In genomic region chr20:37636212-37636975, GRCh38 we compare ENCODE assay signal across 1 cellular context.
TF ChIP-seq lines count a peak whose summit lies in the region.

No MANE protein-coding gene starts in this region.

TF ChIP-seq in HepG2, 621 proteins besides CTCF, POLR2A, EP300 and RAD21 (continued from another document and continues in another):
- TF ChIP-seq NFE2L1 (CRISPR knock-in tag; IDR thresholded peaks at IDR 0.05; ENCODE audit: borderline replicate concordance) (no peak), ZNF800 (CRISPR knock-in tag; IDR thresholded peaks at IDR 0.05) (no peak), PBX2 (CRISPR knock-in tag; IDR thresholded peaks at IDR 0.05) (0 out of 2 replicates have a peak, but pooled peaks have one; percentile 27), ZBED4 (CRISPR knock-in tag; IDR thresholded peaks at IDR 0.05; ENCODE audit: borderline replicate concordance) (no peak; the same call in 1 of the 2 replicates), TCF12 (IDR thresholded peaks at IDR 0.05) (no peak), TCF12 (CRISPR knock-in tag; IDR thresholded peaks at IDR 0.05) (no peak), ZBTB7A (CRISPR knock-in tag; IDR thresholded peaks at IDR 0.05) (peak; percentile 55; the same call in 1 of the 2 replicates), KDM5B (CRISPR knock-in tag; IDR thresholded peaks at IDR 0.05; ENCODE audit: borderline replicate concordance) (peak; percentile 53; the same call in 1 of the 2 replicates), ZBTB7B (CRISPR knock-in tag; IDR thresholded peaks at IDR 0.05) (peak; percentile 41; the same call in 1 of the 2 replicates), FOXO1 (CRISPR knock-in tag; IDR thresholded peaks at IDR 0.05) (no peak), ZNF280B (CRISPR knock-in tag; IDR thresholded peaks at IDR 0.05; ENCODE audit: borderline replicate concordance) (peak; percentile 66), ZBTB21 (CRISPR knock-in tag; IDR thresholded peaks at IDR 0.05) (no peak), BCL6 (CRISPR knock-in tag; IDR thresholded peaks at IDR 0.05) (no peak), CCAR2 (optimal IDR thresholded peaks at IDR 0.05; ENCODE audit: low read depth, low read length) (no peak), FOXM1 (CRISPR knock-in tag; IDR thresholded peaks at IDR 0.05) (no peak), ZNF644 (CRISPR knock-in tag; IDR thresholded peaks at IDR 0.05; ENCODE audit: low read depth) (peak; percentile 91), HNF4G (IDR thresholded peaks at IDR 0.05; ENCODE audit: borderline replicate concordance, low read depth, low read length) (peak; percentile 87), HNF4G (CRISPR knock-in tag; IDR thresholded peaks at IDR 0.05; ENCODE audit: borderline replicate concordance, low read depth) (peak; percentile 71; the same call in 1 of the 2 replicates), PITX1 (CRISPR knock-in tag; IDR thresholded peaks at IDR 0.05) (0 out of 2 replicates have a peak, but pooled peaks have one; percentile 38), FOXA3 (CRISPR knock-in tag; IDR thresholded peaks at IDR 0.05) (peak; percentile 90), ZNF274 (CRISPR knock-in tag; IDR thresholded peaks at IDR 0.05) (0 out of 2 replicates have a peak, but pooled peaks have one; percentile 67), HDAC2 (CRISPR knock-in tag; IDR thresholded peaks at IDR 0.05) (peak; percentile 31; the same call in 1 of the 2 replicates), ZNF616 (CRISPR knock-in tag; IDR thresholded peaks at IDR 0.05; ENCODE audit: low read depth) (no peak), HNF4A (CRISPR knock-in tag; IDR thresholded peaks at IDR 0.05) (peak; percentile 92), FOXA1 (IDR thresholded peaks at IDR 0.05) (no peak), FOXA1 (CRISPR knock-in tag; IDR thresholded peaks at IDR 0.05) (peak; percentile 89), JDP2 (CRISPR knock-in tag; IDR thresholded peaks at IDR 0.05; ENCODE audit: borderline replicate concordance) (no peak), LCORL (IDR thresholded peaks at IDR 0.05) (no peak), LCORL (CRISPR knock-in tag; IDR thresholded peaks at IDR 0.05) (peak; percentile 54; the same call in 1 of the 2 replicates), ZNF772 (CRISPR knock-in tag; IDR thresholded peaks at IDR 0.05) (0 out of 2 replicates have a peak, but pooled peaks have one; percentile 45), DR1 (CRISPR knock-in tag; IDR thresholded peaks at IDR 0.05) (0 out of 2 replicates have a peak, but pooled peaks have one; percentile 19), ZFP91 (CRISPR knock-in tag; IDR thresholded peaks at IDR 0.05; ENCODE audit: borderline replicate concordance) (peak; percentile 66; the same call in 1 of the 2 replicates), IRF9 (CRISPR knock-in tag; IDR thresholded peaks at IDR 0.05; ENCODE audit: borderline replicate concordance) (0 out of 2 replicates have a peak, but pooled peaks have one; percentile 42), ZNF276 (CRISPR knock-in tag; IDR thresholded peaks at IDR 0.05; ENCODE audit: low read depth) (no peak), PAXIP1 (CRISPR knock-in tag; conservative IDR thresholded peaks at IDR 0.05) (peak; percentile 52), ARID4A (CRISPR knock-in tag; IDR thresholded peaks at IDR 0.05; ENCODE audit: borderline replicate concordance) (peak; percentile 55)
